12 cellular contexts compared by ENCODE assay signal in genomic region chr10:8911032-8911431, GRCh38.
"Had no signal": no experiment of that assay in that cellular context is flagged by ENCODE, and none has a peak within 500 bp of the region (broad histone marks: within the 10 kb centered on the region; RNA-seq: fewer than 3 reads in every experiment).

No MANE protein-coding gene starts in this region.

- H3K27ac ChIP-seq: colonic mucosa, coronary artery, dorsolateral prefrontal cortex, epithelial cell of prostate, esophagus muscularis mucosa, esophagus squamous epithelium, foreskin keratinocyte, gastrocnemius medialis, gastroesophageal sphincter, heart left ventricle, heart right ventricle had no signal

- ATAC-seq: effector memory CD8-positive, alpha-beta T cell; foreskin keratinocyte; gastrocnemius medialis; gastroesophageal sphincter; heart left ventricle; heart right ventricle had no signal
